In genomic region chr6:111470991-111471390, GRCh38 we compare ENCODE assay signal across 16 cellular contexts. TPM values are rescaled to one million over a fixed set of nuclear protein-coding genes. Genes with fewer than 3 reads are reported as not detected.
DNase-seq lines count a peak whose midpoint lies in the region; ATAC-seq and TF ChIP-seq lines count a peak whose summit lies in the region.
"Had no signal": no experiment of that assay in that cellular context is flagged by ENCODE, and none has a peak within 500 bp of the region (broad histone marks: within the 10 kb centered on the region; RNA-seq: fewer than 3 reads in every experiment).

No MANE protein-coding gene starts in this region.

- no peak overlapping the region for H3K27ac Mint-ChIP-seq in activated T-helper 17 cell treated with anti-CD3 and anti-CD28 coated beads, Interleukin-2, amount 50 U/mL, for 72 hours
- peak overlapping the region; percentile 76 for H3K27ac Mint-ChIP-seq in mesothelial cell of epicardium
- H3K27ac Mint-ChIP-seq: B cell; CD4-positive, CD25-positive, alpha-beta regulatory T cell; CD8-positive, alpha-beta T cell; GM23338; H9; HFFc6 had no signal

- ATAC-seq in activated T-helper 17 cell treated with anti-CD3 and anti-CD28 coated beads, Interleukin-2, amount 50 U/mL, for 72 hours (replicated peaks): no peak
- ATAC-seq in HG02763 (IDR thresholded peaks at IDR 0.05; ENCODE audit: unreplicated experiment): no peak
- ATAC-seq: CD8-positive, alpha-beta T cell; GM23338; HCT116 had no signal

- peaks cover 29% of the 10 kb centered on the region for H3K36me3 Mint-ChIP-seq in activated T-helper 17 cell treated with anti-CD3 and anti-CD28 coated beads, Interleukin-2, amount 50 U/mL, for 72 hours (ENCODE audit: low read depth)
- H3K36me3 Mint-ChIP-seq in mesothelial cell of epicardium: no peaks in the 10 kb centered on the region

- no peak for DNase-seq in HEK293T (ENCODE audit: extremely low spot score)
- DNase-seq in mesothelial cell of epicardium (ENCODE audit: low spot score in 2 of 2, unreplicated experiment in 2 of 2): no peak
- no peak for DNase-seq in DMS 273 (lab: John Stamatoyannopoulos, UW; ENCODE audit: unreplicated experiment)
- no peak for DNase-seq in COLO668 (lab: John Stamatoyannopoulos, UW; ENCODE audit: unreplicated experiment)
- DNase-seq: CD4-positive, CD25-positive, alpha-beta regulatory T cell; CD8-positive, alpha-beta T cell; DMS53; DMS79 treated with DMSO at 0.1 percent for 48 hours; GF-D8; H9; HFFc6 had no signal

- CTCF ChIA-PET in HEK293T (lab: Yijun Ruan, JAX): no interaction called here

- H3K4me1 Mint-ChIP-seq in activated T-helper 17 cell treated with anti-CD3 and anti-CD28 coated beads, Interleukin-2, amount 50 U/mL, for 72 hours: peaks cover 42% of the 10 kb centered on the region
- peaks cover 47% of the 10 kb centered on the region for H3K4me1 Mint-ChIP-seq in mesothelial cell of epicardium

- H3K4me3 Mint-ChIP-seq in activated T-helper 17 cell treated with anti-CD3 and anti-CD28 coated beads, Interleukin-2, amount 50 U/mL, for 72 hours: peak overlapping the region; percentile 49
- H3K4me3 Mint-ChIP-seq in mesothelial cell of epicardium: no peak overlapping the region
- H3K4me3 Mint-ChIP-seq: B cell; CD4-positive, CD25-positive, alpha-beta regulatory T cell; CD8-positive, alpha-beta T cell; GM23338; H9; HFFc6 had no signal

- no peak for TF ChIP-seq CTCF in mesothelial cell of epicardium (IDR thresholded peaks at IDR 0.05; ENCODE audit: unreplicated experiment)

- H3K27me3 Mint-ChIP-seq in activated T-helper 17 cell treated with anti-CD3 and anti-CD28 coated beads, Interleukin-2, amount 50 U/mL, for 72 hours: no peaks in the 10 kb centered on the region
- H3K27me3 Mint-ChIP-seq in mesothelial cell of epicardium (ENCODE audit: low read depth): no peaks in the 10 kb centered on the region
- H3K27me3 Mint-ChIP-seq: B cell; CD4-positive, CD25-positive, alpha-beta regulatory T cell had no signal

- POLR2A ChIA-PET in HEK293T (lab: Yijun Ruan, JAX): no interaction called here

- no peaks in the 10 kb centered on the region for H3K9me3 Mint-ChIP-seq in activated T-helper 17 cell treated with anti-CD3 and anti-CD28 coated beads, Interleukin-2, amount 50 U/mL, for 72 hours
- H3K9me3 Mint-ChIP-seq in mesothelial cell of epicardium: no peaks in the 10 kb centered on the region
- H3K9me3 Mint-ChIP-seq: CD4-positive, CD25-positive, alpha-beta regulatory T cell; CD8-positive, alpha-beta T cell; GM23338; H9; HFFc6 had no signal

TF ChIP-seq in HEK293T, 16 proteins besides CTCF, POLR2A, EP300 and RAD21:
- peak; percentile 88 for TF ChIP-seq PKNOX1 (IDR thresholded peaks at IDR 0.05)
- TF ChIP-seq ELF4 (IDR thresholded peaks at IDR 0.05): no peak
TF ChIP-seq in HEK293T: peak in this region for 1.

RNA-seq across cellular contexts. Expression of gene REV3L, which starts 12.0 kb away (rescaled TPM):
- 10 to 100 TPM; 20.7 to 23.7 TPM for total RNA-seq in activated T-helper 17 cell treated with anti-CD3 and anti-CD28 coated beads, Interleukin-2, amount 50 U/mL, for 72 hours
- 39.8 to 41.7 TPM (median 40.8 TPM) in 3 replicates for total RNA-seq in mesothelial cell of epicardium
